In genomic region chr1:83932693-83933092, GRCh38 we compare ENCODE assay signal across 26 cellular contexts.
"Had no signal": no experiment of that assay in that cellular context is flagged by ENCODE, and none has a peak within 500 bp of the region (broad histone marks: within the 10 kb centered on the region; RNA-seq: fewer than 3 reads in every experiment).

No MANE protein-coding gene starts in this region.

- H3K9ac ChIP-seq: neural progenitor cell, parathyroid adenoma had no signal

- H3K79me2 ChIP-seq: parathyroid adenoma had no signal

- H3K9me3 ChIP-seq: left ventricle myocardium inferior, neutrophil, right atrium auricular region, stomach, suprapubic skin, tibial nerve, uterus had no signal

- ATAC-seq: natural killer cell; sciatic nerve; stimulated activated naive B cell treated with anti-CD40 and anti-IgM and Interleukin-4, amounts not matched to agents 10 μg/mL and 1 μg/mL and 100 μg/mL, for 72 hours; stimulated activated naive CD8-positive, alpha-beta T cell treated with anti-CD3 and anti-CD28 coated beads, Interleukin-15, Interleukin-2, amounts not matched to agents 100 U/mL and 50 U/mL, for 24 hours had no signal

- H3K4me1 ChIP-seq: left ventricle myocardium inferior, neural progenitor cell, parathyroid adenoma, right atrium auricular region, suprapubic skin, uterus had no signal

- H3K27me3 ChIP-seq: neural progenitor cell, neutrophil, right atrium auricular region, stomach, suprapubic skin, tibial nerve, uterus had no signal

- DNase-seq: immature natural killer cell; kidney; left ventricle myocardium inferior; mesendoderm; naive B cell; natural killer cell; nephron progenitor cell; occipital lobe; stimulated activated CD4-positive, alpha-beta T cell treated with anti-CD3 and anti-CD28 coated beads, Interleukin-12 subunit alpha, Interleukin-12 subunit beta, amount 100 ng/mL, for 4 hours; stimulated activated CD4-positive, alpha-beta T cell treated with anti-CD3 and anti-CD28 coated beads, Interleukin-15, amount 100 ng/mL, for 24 hours; stimulated activated CD4-positive, alpha-beta T cell treated with anti-CD3 and anti-CD28 coated beads, Interleukin-2, amount 100 ng/mL, for 24 hours; stimulated activated CD4-positive, alpha-beta T cell treated with anti-CD3 and anti-CD28 coated beads, Interleukin-4, amount 100 ng/mL, for 1 hour; stimulated activated naive B cell treated with anti-CD40 and anti-IgM and Interleukin-4, amounts not matched to agents 10 μg/mL and 1 μg/mL and 100 μg/mL, for 72 hours; stimulated activated naive CD8-positive, alpha-beta T cell treated with anti-CD3 and anti-CD28 coated beads, Interleukin-15, Interleukin-2, amounts not matched to agents 100 U/mL and 50 U/mL, for 24 hours; stomach; uterus had no signal

- H2AFZ ChIP-seq: neural progenitor cell, parathyroid adenoma had no signal

- FAIRE-seq: islet of Langerhans, kidney had no signal

- H3K4me3 ChIP-seq: left ventricle myocardium inferior, lung, neural progenitor cell, right atrium auricular region, skin epidermis, stomach, suprapubic skin, tibial nerve, uterus had no signal

- H3K27ac ChIP-seq: left ventricle myocardium inferior, neural progenitor cell, neutrophil, parathyroid adenoma, right atrium auricular region, skin epidermis, stomach, suprapubic skin, tibial nerve, uterus had no signal

- H3K36me3 ChIP-seq: neural progenitor cell, neutrophil, suprapubic skin, uterus had no signal

- H3K4me2 ChIP-seq: neural progenitor cell had no signal
